In the genomic region with DNA sequence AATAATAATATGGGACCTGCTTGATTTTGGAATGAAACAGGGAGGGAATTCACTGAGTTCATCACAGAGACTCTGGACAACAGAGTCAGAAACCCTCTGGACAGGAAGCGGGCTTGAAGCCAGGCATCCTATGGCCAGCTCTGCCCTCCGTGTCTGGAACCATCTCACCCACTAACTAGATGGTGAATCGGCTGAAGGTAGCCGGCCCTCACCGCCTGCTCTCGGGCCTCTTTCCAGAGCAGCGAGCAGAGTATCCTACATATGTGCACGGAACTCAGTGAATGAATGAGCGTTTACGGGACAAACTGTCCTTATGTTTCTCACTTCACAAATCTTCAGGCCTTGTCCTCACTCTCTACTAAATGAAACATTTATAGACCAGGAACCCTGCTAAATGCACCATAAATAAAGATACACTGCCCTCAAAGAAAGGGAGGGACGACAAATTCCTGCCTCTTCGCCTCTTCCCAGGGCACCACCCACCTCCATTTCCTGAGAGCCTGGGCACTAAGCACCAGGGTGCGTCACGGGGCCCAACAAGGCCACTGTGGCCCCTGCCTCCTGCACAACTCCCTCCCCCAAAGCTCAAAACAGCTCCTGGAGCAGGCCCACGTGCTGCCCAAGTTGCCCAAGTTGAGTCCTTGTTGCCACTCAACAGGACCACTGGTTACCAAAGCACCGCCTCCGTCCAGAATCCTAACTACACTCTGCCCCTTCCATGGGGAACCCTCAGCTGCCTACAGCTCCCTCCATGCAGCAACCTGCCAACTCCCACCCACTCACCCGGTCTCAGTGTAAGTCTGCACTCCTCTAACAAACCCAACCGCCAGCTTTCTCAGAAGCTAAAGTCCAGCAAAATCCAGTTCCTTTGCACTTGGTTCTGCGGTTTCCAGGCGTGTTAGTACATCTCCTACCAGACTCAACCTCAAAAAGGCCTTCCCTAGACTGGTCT, we compare ENCODE assay signal across 8 cellular contexts. TPM values are rescaled to one million over a fixed set of nuclear protein-coding genes. Genes with fewer than 3 reads are reported as not detected.
DNase-seq lines count a peak whose midpoint lies in the region; ATAC-seq and TF ChIP-seq lines count a peak whose summit lies in the region.

No MANE protein-coding gene starts in this region.

- TF ChIP-seq CTCF in HCT116 (IDR thresholded peaks at IDR 0.05 in 2 of 3, conservative IDR thresholded peaks at IDR 0.05 in 1 of 3; ENCODE audit: borderline replicate concordance in 1 of 3, insufficient read depth in 1 of 3, low read depth in 2 of 3, low read length in 2 of 3) = no peak
- TF ChIP-seq CTCF in Panc1 (IDR thresholded peaks at IDR 0.05) = no peak

- no peaks in the 10 kb centered on the region; the same call in 1 of the 2 replicates for H4K20me1 ChIP-seq in HCT116 (ENCODE audit: insufficient read depth)

- no peak for TF ChIP-seq RAD21 in HCT116 (IDR thresholded peaks at IDR 0.05; ENCODE audit: low read depth)

- POLR2A ChIA-PET in HCT116 (lab: Charles Lee) = interaction anchor here (1.1 kb wide), 1 partner anchor 148 kb away, joined by 3 read pairs; no protein-coding TSS in a partner anchor
- POLR2A ChIA-PET in Panc1 (lab: Charles Lee) = no interaction called here

- no peak for TF ChIP-seq POLR2A in HCT116 (IDR thresholded peaks at IDR 0.05; ENCODE audit: borderline replicate concordance, extremely low read depth, insufficient read depth, insufficient read length)

- CTCF ChIA-PET in HCT116 (lab: Charles Lee) = interaction anchor here (4.4 kb wide), 1 partner anchor 113 kb away, joined by 33 read pairs; no protein-coding TSS in a partner anchor
- CTCF ChIA-PET in Panc1 (lab: Charles Lee) = interaction anchor here (0.6 kb wide), 1 partner anchor 69 kb away, joined by 10 read pairs; no protein-coding TSS in a partner anchor

- H3K4me2 ChIP-seq in HCT116 (ENCODE audit: low read length) = peak overlapping the region; percentile 85

- no peaks in the 10 kb centered on the region for H3K9me2 ChIP-seq in HCT116 (ENCODE audit: insufficient read depth)

- H3K36me3 ChIP-seq in HCT116 (ENCODE audit: control insufficient read depth in 1 of 2, insufficient read depth in 2 of 2, low read length in 2 of 2) (no peaks in the 10 kb centered on the region), Panc1 (ENCODE audit: control insufficient read depth, insufficient read depth, low read length) (peaks cover 12% of the 10 kb centered on the region)

- H3K4me1 ChIP-seq in HCT116 (ENCODE audit: control insufficient read depth in 1 of 2, insufficient read depth in 2 of 2, low read length in 2 of 2) (peaks cover 37 to 72% of the 10 kb centered on the region in 2 experiments), Panc1 (ENCODE audit: control insufficient read depth, insufficient read depth, low read length) (peaks cover 63% of the 10 kb centered on the region)

- H3K9me3 ChIP-seq in HCT116 (ENCODE audit: control insufficient read depth in 1 of 2, insufficient read depth in 1 of 2, low read depth in 1 of 2, low read length in 2 of 2) = no peaks in the 10 kb centered on the region
- no peaks in the 10 kb centered on the region for H3K9me3 ChIP-seq in Panc1 (ENCODE audit: control insufficient read depth, insufficient read depth, low read depth, low read length)

- in situ Hi-C loops in Panc1 (cut with HindIII; ENCODE audit: low pct_unique_long_range_greater_than_20kb, low sequenced_read_pairs) = no loop called here

- ATAC-seq in HCT116 (no peak), Panc1 (peak; percentile 62), esophagus mucosa (peak; percentile 17), HG03159 (IDR thresholded peaks at IDR 0.05; ENCODE audit: unreplicated experiment) (no peak), HG02938 (IDR thresholded peaks at IDR 0.05; ENCODE audit: unreplicated experiment) (no peak)

- H3K27me3 ChIP-seq in HCT116 (ENCODE audit: insufficient read depth, low read length) (no peaks in the 10 kb centered on the region), Panc1 (ENCODE audit: control insufficient read depth, insufficient read depth, low read length) (no peaks in the 10 kb centered on the region)

- RAD21 ChIA-PET in HCT116 (lab: Charles Lee; ENCODE audit: low non-redundant PET in 1 of 2, low total read pairs in 2 of 2, uncharacterized antibody in 2 of 2, unreplicated experiment in 2 of 2) = interaction anchor here in 1 of 2 experiments (1.2 kb wide), 1 partner anchor 36 kb away, joined by 3 read pairs; no protein-coding TSS in a partner anchor

- peak overlapping the region; percentile 72 to 80 for H3K4me3 ChIP-seq in HCT116 (replicated peaks in 1 of 2; ENCODE audit: low read depth in 1 of 2, low read length in 2 of 2)
- peak overlapping the region; percentile 93 to 98 for H3K4me3 ChIP-seq in Panc1 (ENCODE audit: low read depth in 2 of 2, low read length in 2 of 2)

- H3K9ac ChIP-seq in HCT116 (ENCODE audit: low read length) = peak overlapping the region; percentile 84

- BruUV-seq in HCT116 (replicated peaks; lab: Mats Ljungman, UMichigan) (no TSS peak), Panc1 (replicated peaks; lab: Mats Ljungman, UMichigan) (no TSS peak)

- intact Hi-C loops in HCT116 (cut with micrococcal nuclease) (loop anchor here (10.0 kb wide), 1 partner anchor 415 kb away; no protein-coding TSS in a partner anchor), Panc1 (cut with micrococcal nuclease; ENCODE audit: unreplicated experiment) (loop anchor here (5.0 kb wide), 3 partner anchors 37 to 122 kb away; no protein-coding TSS in a partner anchor), posterior vena cava (cut with DNase I) (loop anchor here (5.0 to 10.0 kb wide), 4 partner anchors 112 to 145 kb away; a partner anchor contains a TSS)

- peaks cover 60% of the 10 kb centered on the region for H3K79me2 ChIP-seq in HCT116 (ENCODE audit: insufficient read depth, low read length)

- DNase-seq in HCT116 (ENCODE audit: low read depth, low spot score) (no peak), Panc1 (ENCODE audit: low read depth, low spot score) (no peak), posterior vena cava (ENCODE audit: low spot score) (peak; percentile 70), H4 (ENCODE audit: low spot score) (no peak), NCI-H128 (lab: John Stamatoyannopoulos, UW; ENCODE audit: unreplicated experiment) (no peak)

- H2AFZ ChIP-seq in HCT116 (ENCODE audit: low read depth, low read length, poor library complexity, severe bottlenecking) = no peak overlapping the region

- no peak overlapping the region for H3K27ac ChIP-seq in HCT116 (ENCODE audit: low read depth, low read length)
- H3K27ac ChIP-seq in Panc1 (ENCODE audit: low read length) = peak overlapping the region; percentile 100

TF ChIP-seq in HCT116, 20 proteins besides CTCF, POLR2A, EP300 and RAD21:
- TF ChIP-seq, protein P1, sequence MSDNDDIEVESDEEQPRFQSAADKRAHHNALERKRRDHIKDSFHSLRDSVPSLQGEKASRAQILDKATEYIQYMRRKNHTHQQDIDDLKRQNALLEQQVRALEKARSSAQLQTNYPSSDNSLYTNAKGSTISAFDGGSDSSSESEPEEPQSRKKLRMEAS (IDR thresholded peaks at IDR 0.05) = no peak
- TF ChIP-seq EGR1 (IDR thresholded peaks at IDR 0.05; ENCODE audit: low read depth) = no peak
- no peak for TF ChIP-seq SP1 (IDR thresholded peaks at IDR 0.05; ENCODE audit: low read depth)
- TF ChIP-seq CEBPB (IDR thresholded peaks at IDR 0.05; ENCODE audit: low read depth) = no peak

RNA-seq across cellular contexts. Expression of a gene that starts 1.7 kb away (rescaled TPM):
- total RNA-seq in HCT116 (2021; ENCODE audit: unreplicated experiment) (44.0 TPM), Panc1 (2021; ENCODE audit: unreplicated experiment) (139 TPM), esophagus mucosa (17.8 TPM), posterior vena cava (10 to 100 TPM; 13.5 to 13.9 TPM)
- polyA plus RNA-seq in HCT116 (2012) = 38.6 and 44.2 TPM in 2 replicates
- 171 TPM for polyA plus RNA-seq in Panc1 (2012; ENCODE audit: insufficient read length)
- total RNA-seq in H4 (2014; rRNA removed; shearing (Covaris generic)) = 5.3 and 6.4 TPM in 2 replicates

Comparison
In these comparisons a context has a peak if more than half of its experiments do, and no peak if none do; other contexts are left out.
1. ATAC-seq: peak in Panc1 (single experiment) and esophagus mucosa (single experiment); none in HCT116 (single experiment), HG03159 (single experiment) and HG02938 (single experiment).